Comparison of ENCODE assay signal across 17 cellular contexts in the genomic region with DNA sequence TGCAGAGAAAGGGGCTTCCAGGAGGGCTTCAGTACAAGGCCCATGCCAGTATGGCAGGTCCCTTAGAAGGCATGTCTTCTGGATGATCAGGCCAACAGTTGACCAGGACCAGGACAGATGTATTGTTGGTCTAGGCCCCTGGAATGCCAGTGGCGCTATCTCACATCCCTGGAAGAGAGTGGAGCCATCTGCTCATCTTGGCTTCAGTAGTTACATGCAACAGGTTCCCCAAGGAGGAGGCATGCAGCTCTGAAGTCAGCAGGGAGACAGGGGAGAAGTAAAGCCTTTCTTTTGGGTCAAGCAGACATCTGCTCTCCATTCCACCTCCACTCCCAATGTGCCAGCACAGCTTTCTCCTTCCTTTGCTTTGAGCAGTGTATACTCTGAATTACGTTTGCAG.
DNase-seq lines count a peak whose midpoint lies in the region; ATAC-seq and TF ChIP-seq lines count a peak whose summit lies in the region.
"Had no signal": no experiment of that assay in that cellular context is flagged by ENCODE, and none has a peak within 500 bp of the region (broad histone marks: within the 10 kb centered on the region; RNA-seq: fewer than 3 reads in every experiment).

No MANE protein-coding gene starts in this region.

- POLR2A ChIA-PET in CD4-positive, alpha-beta T cell (lab: Charles Lee): no interaction called here

- H3K36me3 Mint-ChIP-seq in CD4-positive, alpha-beta T cell (ENCODE audit: low read depth): no peaks in the 10 kb centered on the region
- H3K36me3 Mint-ChIP-seq: IgD-negative memory B cell had no signal

- no peaks in the 10 kb centered on the region for H3K4me1 ChIP-seq in adipocyte (ENCODE audit: control insufficient read depth, insufficient read depth, low read length)
- H3K4me1 ChIP-seq in ovary (ENCODE audit: insufficient read depth): no peaks in the 10 kb centered on the region
- H3K4me1 ChIP-seq: BLaER1 had no signal

- H3K4me3 Mint-ChIP-seq in CD4-positive, alpha-beta T cell: no peak overlapping the region
- H3K4me3 Mint-ChIP-seq: IgD-negative memory B cell had no signal

- H3K4me1 Mint-ChIP-seq in CD4-positive, alpha-beta T cell (ENCODE audit: low read depth): no peaks in the 10 kb centered on the region
- H3K4me1 Mint-ChIP-seq: IgD-negative memory B cell had no signal

- no peak for TF ChIP-seq EP300 in ovary (IDR thresholded peaks at IDR 0.05)

- 66 to 79% (median 70%) methylated on average over 2 of the region's 2 CpGs for WGBS in ovary, 3 donors

- no peak overlapping the region for H3K27ac ChIP-seq in CD4-positive, alpha-beta T cell (ENCODE audit: low read depth, low read length)
- H3K27ac ChIP-seq in ovary: no peak overlapping the region
- H3K27ac ChIP-seq: 22Rv1, BLaER1 had no signal

- no peak overlapping the region for H3K27ac Mint-ChIP-seq in CD4-positive, alpha-beta T cell
- H3K27ac Mint-ChIP-seq: IgD-negative memory B cell had no signal

- H3K4me3 ChIP-seq in adipocyte (ENCODE audit: low read length): no peak overlapping the region
- H3K4me3 ChIP-seq in ovary: no peak overlapping the region
- H3K4me3 ChIP-seq: BLaER1 had no signal

- TF ChIP-seq POLR2A in ovary (IDR thresholded peaks at IDR 0.05): no peak

- DNase-seq in NCI-H2171 treated with DMSO at 0.1 percent for 48 hours (lab: John Stamatoyannopoulos, UW) (peak; percentile 18), NCI-H2171 (lab: John Stamatoyannopoulos, UW) (no peak), adipocyte (ENCODE audit: low read depth) (peak; percentile 10), middle frontal gyrus (ENCODE audit: extremely low spot score, low spot score) (peak; percentile 16), NCI-H187 (lab: John Stamatoyannopoulos, UW) (no peak), ovary (no peak)
- no peak for DNase-seq in CD4-positive, alpha-beta T cell
- DNase-seq: AML-193, Calu3, DMS153, DMS79 treated with DMSO at 0.1 percent for 48 hours, EL, HCEC 1CT, KG1 had no signal

- ATAC-seq in CD4-positive, alpha-beta T cell (ENCODE audit: poor library complexity): no peak

- CTCF ChIA-PET in CD4-positive, alpha-beta T cell (lab: Charles Lee): no interaction called here

- intact Hi-C loops in CD4-positive, alpha-beta T cell (cut with DNase I, micrococcal nuclease): no loop called here
- intact Hi-C loops in ovary (cut with DNase I): no loop called here

- no peak overlapping the region for H3K9ac ChIP-seq in adipocyte (ENCODE audit: low read length)
- H3K9ac ChIP-seq: BLaER1 had no signal

- H3K36me3 ChIP-seq in adipocyte (ENCODE audit: control insufficient read depth, insufficient read depth, low read length, severe bottlenecking) (no peaks in the 10 kb centered on the region), ovary (no peaks in the 10 kb centered on the region)
- H3K36me3 ChIP-seq: BLaER1 had no signal

- H3K27me3 ChIP-seq in adipocyte (replicated peaks; ENCODE audit: control insufficient read depth, insufficient read depth, low read length) (no peaks in the 10 kb centered on the region), ovary (no peaks in the 10 kb centered on the region)
- no peaks in the 10 kb centered on the region for H3K27me3 ChIP-seq in CD4-positive, alpha-beta T cell (ENCODE audit: control insufficient read depth, insufficient read depth, low read length)
- H3K27me3 ChIP-seq: BLaER1 had no signal

- H3K9me3 ChIP-seq in adipocyte (ENCODE audit: control insufficient read depth, low read length) (peaks cover 16% of the 10 kb centered on the region), ovary (no peaks in the 10 kb centered on the region)
- no peaks in the 10 kb centered on the region for H3K9me3 ChIP-seq in CD4-positive, alpha-beta T cell (ENCODE audit: control insufficient read depth, low read length)
- H3K9me3 ChIP-seq: BLaER1 had no signal

- H3K27me3 Mint-ChIP-seq in CD4-positive, alpha-beta T cell: no peaks in the 10 kb centered on the region
- H3K27me3 Mint-ChIP-seq: IgD-negative memory B cell had no signal

- H3K9me3 Mint-ChIP-seq in CD4-positive, alpha-beta T cell: no peaks in the 10 kb centered on the region
- H3K9me3 Mint-ChIP-seq: IgD-negative memory B cell had no signal

- TF ChIP-seq CTCF in CD4-positive, alpha-beta T cell (IDR thresholded peaks at IDR 0.05): no peak
- no peak for TF ChIP-seq CTCF in ovary (IDR thresholded peaks at IDR 0.05)

Comparison
In these comparisons a context has a peak if more than half of its experiments do, and no peak if none do; other contexts are left out.
1. DNase-seq: peak in NCI-H2171 treated with DMSO at 0.1 percent for 48 hours (single experiment), adipocyte (single experiment) and middle frontal gyrus (single experiment); none in NCI-H2171 (single experiment), NCI-H187 (0 of 2), CD4-positive, alpha-beta T cell (0 of 10) and ovary (0 of 5).